13 cellular contexts compared by ENCODE assay signal in genomic region chr2:162118166-162119031, GRCh38. TPM values are rescaled to one million over a fixed set of nuclear protein-coding genes. Genes with fewer than 3 reads are reported as not detected.
A peak's percentile ranks its signal among the peaks of the same experiment; 100 is the strongest.
DNase-seq lines count a peak whose midpoint lies in the region; ATAC-seq, FAIRE-seq and TF ChIP-seq lines count a peak whose summit lies in the region.
"Had no signal": no experiment of that assay in that cellular context is flagged by ENCODE, and none has a peak within 500 bp of the region (broad histone marks: within the 10 kb centered on the region; RNA-seq: fewer than 3 reads in every experiment).

No MANE protein-coding gene starts in this region.

- DNase-seq in activated CD8-positive, alpha-beta T cell treated with anti-CD3 and anti-CD28 coated beads, Interleukin-2, amount 10 ng/mL, durations not matched to agents 7 days and 5 days: no peak
- DNase-seq in activated CD8-positive, alpha-beta T cell treated with anti-CD3 and anti-CD28 coated beads for 36 hours: no peak
- DNase-seq in astrocyte (ENCODE audit: low read depth) (peak; percentile 82), left ventricle myocardium superior (peak; percentile 65)
- no peak for DNase-seq in CD4-positive, alpha-beta T cell
- DNase-seq: NCI-H510A had no signal

- no peaks in the 10 kb centered on the region for H3K27me3 Mint-ChIP-seq in activated CD8-positive, alpha-beta T cell treated with anti-CD3 and anti-CD28 coated beads, Interleukin-2, amount 10 ng/mL, durations not matched to agents 7 days and 5 days (ENCODE audit: low read depth)
- no peaks in the 10 kb centered on the region for H3K27me3 Mint-ChIP-seq in activated CD8-positive, alpha-beta T cell treated with anti-CD3 and anti-CD28 coated beads for 36 hours
- H3K27me3 Mint-ChIP-seq in astrocyte (ENCODE audit: low read depth, unreplicated experiment): no peaks in the 10 kb centered on the region
- no peaks in the 10 kb centered on the region for H3K27me3 Mint-ChIP-seq in CD4-positive, alpha-beta T cell
- H3K27me3 Mint-ChIP-seq: activated naive CD4-positive, alpha-beta T cell treated with anti-CD3 and anti-CD28 coated beads, Interleukin-2, amount 50 U/mL, for 24 hours had no signal

- H3K4me1 ChIP-seq in astrocyte (ENCODE audit: insufficient read depth, low read length): peaks cover 10% of the 10 kb centered on the region

- H3K4me2 ChIP-seq in astrocyte (ENCODE audit: low read length): peak overlapping the region; percentile 34

- CTCF ChIA-PET in activated CD8-positive, alpha-beta T cell treated with anti-CD3 and anti-CD28 coated beads, Interleukin-2, amount 10 ng/mL, durations not matched to agents 7 days and 5 days (lab: Charles Lee): no interaction called here
- CTCF ChIA-PET in activated CD8-positive, alpha-beta T cell treated with anti-CD3 and anti-CD28 coated beads for 36 hours (lab: Charles Lee): interaction anchor here (1.9 kb wide), 1 partner anchor 532 kb away, joined by 7 read pairs; no protein-coding TSS in a partner anchor
- CTCF ChIA-PET in CD4-positive, alpha-beta T cell (lab: Charles Lee): no interaction called here

- no peak overlapping the region for H3K9ac ChIP-seq in astrocyte (ENCODE audit: low read length)

- POLR2A ChIA-PET in activated CD8-positive, alpha-beta T cell treated with anti-CD3 and anti-CD28 coated beads, Interleukin-2, amount 10 ng/mL, durations not matched to agents 7 days and 5 days (lab: Charles Lee): interaction anchor here (1.2 kb wide), 1 partner anchor 18 kb away, joined by 3 read pairs; no protein-coding TSS in a partner anchor
- POLR2A ChIA-PET in activated CD8-positive, alpha-beta T cell treated with anti-CD3 and anti-CD28 coated beads for 36 hours (lab: Charles Lee): no interaction called here
- POLR2A ChIA-PET in CD4-positive, alpha-beta T cell (lab: Charles Lee): interaction anchor here (0.6 to 1.2 kb wide), 2 partner anchors 10 to 103 kb away, joined by 3 read pairs; no protein-coding TSS in a partner anchor

- no peaks in the 10 kb centered on the region for H3K9me3 ChIP-seq in astrocyte (ENCODE audit: insufficient read depth, low read depth, low read length)
- H3K9me3 ChIP-seq in CD4-positive, alpha-beta T cell (ENCODE audit: control insufficient read depth, low read length): no peaks in the 10 kb centered on the region

- H3K36me3 ChIP-seq in astrocyte (ENCODE audit: insufficient read depth, low read length): no peaks in the 10 kb centered on the region

- no peak overlapping the region for H3K27ac ChIP-seq in astrocyte (ENCODE audit: low read depth, low read length)
- H3K27ac ChIP-seq in temporal lobe (ENCODE audit: low read depth, low read length): peak overlapping the region; percentile 36
- H3K27ac ChIP-seq in CD4-positive, alpha-beta T cell (ENCODE audit: low read depth, low read length): no peak overlapping the region

- no peak for FAIRE-seq in astrocyte (lab: Jason Lieb, UNC)
- FAIRE-seq: H1 had no signal

- peak overlapping the region; percentile 58 for H3K27ac Mint-ChIP-seq in activated CD8-positive, alpha-beta T cell treated with anti-CD3 and anti-CD28 coated beads, Interleukin-2, amount 10 ng/mL, durations not matched to agents 7 days and 5 days
- no peak overlapping the region for H3K27ac Mint-ChIP-seq in activated CD8-positive, alpha-beta T cell treated with anti-CD3 and anti-CD28 coated beads for 36 hours
- H3K27ac Mint-ChIP-seq in astrocyte (ENCODE audit: unreplicated experiment): no peak overlapping the region
- H3K27ac Mint-ChIP-seq in CD4-positive, alpha-beta T cell: no peak overlapping the region
- H3K27ac Mint-ChIP-seq: activated naive CD4-positive, alpha-beta T cell treated with anti-CD3 and anti-CD28 coated beads, Interleukin-2, amount 50 U/mL, for 24 hours had no signal

- TF ChIP-seq CTCF in activated CD8-positive, alpha-beta T cell treated with anti-CD3 and anti-CD28 coated beads for 36 hours (IDR thresholded peaks at IDR 0.05): no peak
- TF ChIP-seq CTCF in astrocyte (IDR thresholded peaks at IDR 0.05; ENCODE audit: insufficient read depth, low read depth, low read length): no peak
- no peak for TF ChIP-seq CTCF in CD4-positive, alpha-beta T cell (IDR thresholded peaks at IDR 0.05)

- ATAC-seq in activated CD8-positive, alpha-beta T cell treated with anti-CD3 and anti-CD28 coated beads, Interleukin-2, amount 10 ng/mL, durations not matched to agents 7 days and 5 days: no peak
- no peak for ATAC-seq in activated CD8-positive, alpha-beta T cell treated with anti-CD3 and anti-CD28 coated beads for 36 hours
- peak; percentile 87 for ATAC-seq in left ventricle myocardium superior
- no peak for ATAC-seq in CD4-positive, alpha-beta T cell (ENCODE audit: poor library complexity)
- ATAC-seq in GM21390 (IDR thresholded peaks at IDR 0.05; ENCODE audit: unreplicated experiment): no peak
- no peak for ATAC-seq in HG03520 (IDR thresholded peaks at IDR 0.05; ENCODE audit: unreplicated experiment)

- H3K27me3 ChIP-seq in astrocyte (ENCODE audit: insufficient read depth, low read length): no peaks in the 10 kb centered on the region
- no peaks in the 10 kb centered on the region for H3K27me3 ChIP-seq in CD4-positive, alpha-beta T cell (ENCODE audit: control insufficient read depth, insufficient read depth, low read length)

- H2AFZ ChIP-seq in astrocyte (ENCODE audit: low read depth, low read length): no peak overlapping the region

- no peaks in the 10 kb centered on the region for H4K20me1 ChIP-seq in astrocyte (ENCODE audit: insufficient read depth, low read length)

- H3K79me2 ChIP-seq in astrocyte (ENCODE audit: insufficient read depth, low read length): no peaks in the 10 kb centered on the region

- peaks cover 19% of the 10 kb centered on the region for H3K36me3 Mint-ChIP-seq in activated CD8-positive, alpha-beta T cell treated with anti-CD3 and anti-CD28 coated beads, Interleukin-2, amount 10 ng/mL, durations not matched to agents 7 days and 5 days (ENCODE audit: low read depth)
- no peaks in the 10 kb centered on the region for H3K36me3 Mint-ChIP-seq in activated CD8-positive, alpha-beta T cell treated with anti-CD3 and anti-CD28 coated beads for 36 hours (ENCODE audit: low read depth)
- H3K36me3 Mint-ChIP-seq in astrocyte (ENCODE audit: low read depth, unreplicated experiment): no peaks in the 10 kb centered on the region
- no peaks in the 10 kb centered on the region for H3K36me3 Mint-ChIP-seq in CD4-positive, alpha-beta T cell (ENCODE audit: low read depth)

- peaks cover 20% of the 10 kb centered on the region for H3K4me1 Mint-ChIP-seq in activated CD8-positive, alpha-beta T cell treated with anti-CD3 and anti-CD28 coated beads, Interleukin-2, amount 10 ng/mL, durations not matched to agents 7 days and 5 days (ENCODE audit: low read depth)
- H3K4me1 Mint-ChIP-seq in activated CD8-positive, alpha-beta T cell treated with anti-CD3 and anti-CD28 coated beads for 36 hours (ENCODE audit: low read depth): peaks cover 3% of the 10 kb centered on the region
- H3K4me1 Mint-ChIP-seq in astrocyte (ENCODE audit: low read depth, unreplicated experiment): peaks cover 5% of the 10 kb centered on the region
- peaks cover 14% of the 10 kb centered on the region for H3K4me1 Mint-ChIP-seq in CD4-positive, alpha-beta T cell (ENCODE audit: low read depth)

- no peak overlapping the region for H3K4me3 Mint-ChIP-seq in activated CD8-positive, alpha-beta T cell treated with anti-CD3 and anti-CD28 coated beads, Interleukin-2, amount 10 ng/mL, durations not matched to agents 7 days and 5 days
- no peak overlapping the region for H3K4me3 Mint-ChIP-seq in activated CD8-positive, alpha-beta T cell treated with anti-CD3 and anti-CD28 coated beads for 36 hours
- H3K4me3 Mint-ChIP-seq in astrocyte (ENCODE audit: unreplicated experiment): no peak overlapping the region
- H3K4me3 Mint-ChIP-seq in CD4-positive, alpha-beta T cell: no peak overlapping the region
- H3K4me3 Mint-ChIP-seq: activated naive CD4-positive, alpha-beta T cell treated with anti-CD3 and anti-CD28 coated beads, Interleukin-2, amount 50 U/mL, for 24 hours had no signal

- no peaks in the 10 kb centered on the region for H3K9me3 Mint-ChIP-seq in activated CD8-positive, alpha-beta T cell treated with anti-CD3 and anti-CD28 coated beads, Interleukin-2, amount 10 ng/mL, durations not matched to agents 7 days and 5 days (ENCODE audit: insufficient read depth)
- peaks cover 6% of the 10 kb centered on the region for H3K9me3 Mint-ChIP-seq in activated CD8-positive, alpha-beta T cell treated with anti-CD3 and anti-CD28 coated beads for 36 hours
- peaks cover 5% of the 10 kb centered on the region for H3K9me3 Mint-ChIP-seq in astrocyte (ENCODE audit: unreplicated experiment)
- peaks cover 6% of the 10 kb centered on the region for H3K9me3 Mint-ChIP-seq in CD4-positive, alpha-beta T cell
- H3K9me3 Mint-ChIP-seq: activated naive CD4-positive, alpha-beta T cell treated with anti-CD3 and anti-CD28 coated beads, Interleukin-2, amount 50 U/mL, for 24 hours had no signal

- intact Hi-C loops in activated CD8-positive, alpha-beta T cell treated with anti-CD3 and anti-CD28 coated beads for 36 hours (cut with micrococcal nuclease): no loop called here
- intact Hi-C loops in left ventricle myocardium superior (cut with micrococcal nuclease): no loop called here
- intact Hi-C loops in CD4-positive, alpha-beta T cell (cut with DNase I, micrococcal nuclease): no loop called here

- no peak overlapping the region for H3K4me3 ChIP-seq in astrocyte (ENCODE audit: insufficient read depth, low read depth, low read length)

RNA-seq across cellular contexts. Expression of gene GCG, which starts 33.6 kb away (rescaled TPM):
- not detected for total RNA-seq in activated CD8-positive, alpha-beta T cell treated with anti-CD3 and anti-CD28 coated beads, Interleukin-2, amount 10 ng/mL, durations not matched to agents 7 days and 5 days
- not detected for total RNA-seq in activated CD8-positive, alpha-beta T cell treated with anti-CD3 and anti-CD28 coated beads for 36 hours
- not detected in 2 replicates for total RNA-seq in astrocyte
- total RNA-seq in left ventricle myocardium superior: not detected
- 0.49 TPM for total RNA-seq in temporal lobe
- not detected for total RNA-seq in CD4-positive, alpha-beta T cell
- total RNA-seq: A673, H1, HT-29 had no signal

RNA-seq across cellular contexts. Expression of gene DPP4, which starts 44.4 kb away (rescaled TPM):
- total RNA-seq in activated CD8-positive, alpha-beta T cell treated with anti-CD3 and anti-CD28 coated beads, Interleukin-2, amount 10 ng/mL, durations not matched to agents 7 days and 5 days: 100 to 1,000 TPM; 158 TPM
- total RNA-seq in activated CD8-positive, alpha-beta T cell treated with anti-CD3 and anti-CD28 coated beads for 36 hours: 10 to 100 TPM; 25.9 to 26.4 TPM
- total RNA-seq in astrocyte (5.3 and 6.7 TPM in 2 replicates), left ventricle myocardium superior (6.7 TPM), temporal lobe (5.7 TPM)
- 10 to 100 TPM; 15.5 to 16.7 TPM for total RNA-seq in CD4-positive, alpha-beta T cell

Comparison
In these comparisons a context has a peak if more than half of its experiments do, and no peak if none do; other contexts are left out.
1. RNA of gene DPP4, which starts 44.4 kb away (total RNA-seq): 158 TPM in activated CD8-positive, alpha-beta T cell treated with anti-CD3 and anti-CD28 coated beads, Interleukin-2, amount 10 ng/mL, durations not matched to agents 7 days and 5 days; 25.9 to 26.4 TPM in activated CD8-positive, alpha-beta T cell treated with anti-CD3 and anti-CD28 coated beads for 36 hours, 15.5 to 16.7 TPM in CD4-positive, alpha-beta T cell, 6.7 TPM in left ventricle myocardium superior (single experiment), 5.7 TPM in temporal lobe (single experiment) and 5.3 to 6.7 TPM in astrocyte; every median in the first group is over 4 times any median in the second.
2. DNase-seq: peak in astrocyte (single experiment) and left ventricle myocardium superior (single experiment); none in activated CD8-positive, alpha-beta T cell treated with anti-CD3 and anti-CD28 coated beads, Interleukin-2, amount 10 ng/mL, durations not matched to agents 7 days and 5 days (single experiment), activated CD8-positive, alpha-beta T cell treated with anti-CD3 and anti-CD28 coated beads for 36 hours (single experiment) and CD4-positive, alpha-beta T cell (0 of 10).